Comparison of ENCODE assay signal across 1 cellular context in the genomic region with DNA sequence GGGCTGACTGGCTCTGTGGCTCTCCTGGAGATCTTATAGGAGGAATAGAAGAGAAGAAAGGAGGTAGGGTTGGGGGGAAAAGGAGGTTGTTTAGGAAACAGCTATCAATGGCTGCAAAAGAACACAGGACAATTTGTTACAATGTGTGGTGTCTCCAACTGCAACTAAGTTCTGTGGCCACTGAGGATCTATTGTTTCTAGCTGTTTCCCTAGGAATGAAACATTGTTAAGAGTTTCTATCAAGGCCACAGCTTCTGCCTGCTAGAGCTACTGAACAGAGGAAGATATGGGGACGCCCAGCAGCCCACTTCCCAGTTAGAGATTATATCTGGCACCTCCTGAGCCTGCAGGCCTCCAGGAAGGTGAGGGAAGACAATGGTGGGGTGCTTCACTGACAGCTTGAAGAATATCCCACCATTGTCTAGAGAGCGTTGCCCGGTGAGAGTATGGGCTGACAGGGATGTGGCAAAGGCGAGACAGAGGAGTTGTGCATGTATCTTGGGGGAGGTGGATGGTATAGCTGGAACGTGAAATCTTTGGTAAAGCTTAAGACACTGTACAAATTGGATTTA.
TF ChIP-seq lines count a peak whose summit lies in the region.

No MANE protein-coding gene starts in this region.

TF ChIP-seq in SK-N-SH, 30 proteins besides CTCF, POLR2A, EP300 and RAD21:
- TF ChIP-seq RXRA (IDR thresholded peaks at IDR 0.05; ENCODE audit: borderline replicate concordance, low read depth) (no peak), TAF1 (IDR thresholded peaks at IDR 0.05; ENCODE audit: borderline replicate concordance, low read depth, low read length) (no peak), ZBTB33 (IDR thresholded peaks at IDR 0.05; ENCODE audit: borderline replicate concordance, low read depth) (no peak), GABPA (IDR thresholded peaks at IDR 0.05; ENCODE audit: low read depth) (no peak), TEAD4 (IDR thresholded peaks at IDR 0.05; ENCODE audit: borderline replicate concordance, insufficient read depth) (no peak), YY1 (IDR thresholded peaks at IDR 0.05; ENCODE audit: low read depth) (no peak), IRF3 (IDR thresholded peaks at IDR 0.05; ENCODE audit: low read depth, low read length) (no peak), POLR2AphosphoS5 (IDR thresholded peaks at IDR 0.05; ENCODE audit: low read depth, low read length) (no peak), GATA2 (CRISPR knock-in tag; IDR thresholded peaks at IDR 0.05) (no peak), FOXM1 (IDR thresholded peaks at IDR 0.05; ENCODE audit: low read depth) (no peak), FOXJ3 (CRISPR knock-in tag; IDR thresholded peaks at IDR 0.05) (no peak), NRF1 (IDR thresholded peaks at IDR 0.05; ENCODE audit: low read depth, low read length) (no peak), RCOR1 (IDR thresholded peaks at IDR 0.05; ENCODE audit: low read length) (no peak), SMC3 (IDR thresholded peaks at IDR 0.05; ENCODE audit: low read depth, low read length) (no peak), EZH2phosphoT487 (IDR thresholded peaks at IDR 0.05; ENCODE audit: borderline replicate concordance, low read depth) (no peak), FOSL2 (IDR thresholded peaks at IDR 0.05; ENCODE audit: borderline replicate concordance, low read depth) (no peak), ELF1 (IDR thresholded peaks at IDR 0.05) (no peak), TCF12 (IDR thresholded peaks at IDR 0.05) (no peak), SIN3A (IDR thresholded peaks at IDR 0.05; ENCODE audit: borderline replicate concordance, low read depth, low read length) (no peak)
- TF ChIP-seq, protein P1, sequence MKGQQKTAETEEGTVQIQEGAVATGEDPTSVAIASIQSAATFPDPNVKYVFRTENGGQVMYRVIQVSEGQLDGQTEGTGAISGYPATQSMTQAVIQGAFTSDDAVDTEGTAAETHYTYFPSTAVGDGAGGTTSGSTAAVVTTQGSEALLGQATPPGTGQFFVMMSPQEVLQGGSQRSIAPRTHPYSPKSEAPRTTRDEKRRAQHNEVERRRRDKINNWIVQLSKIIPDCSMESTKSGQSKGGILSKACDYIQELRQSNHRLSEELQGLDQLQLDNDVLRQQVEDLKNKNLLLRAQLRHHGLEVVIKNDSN (IDR thresholded peaks at IDR 0.05; ENCODE audit: borderline replicate concordance, low read depth), result no peak
